In the genomic region with DNA sequence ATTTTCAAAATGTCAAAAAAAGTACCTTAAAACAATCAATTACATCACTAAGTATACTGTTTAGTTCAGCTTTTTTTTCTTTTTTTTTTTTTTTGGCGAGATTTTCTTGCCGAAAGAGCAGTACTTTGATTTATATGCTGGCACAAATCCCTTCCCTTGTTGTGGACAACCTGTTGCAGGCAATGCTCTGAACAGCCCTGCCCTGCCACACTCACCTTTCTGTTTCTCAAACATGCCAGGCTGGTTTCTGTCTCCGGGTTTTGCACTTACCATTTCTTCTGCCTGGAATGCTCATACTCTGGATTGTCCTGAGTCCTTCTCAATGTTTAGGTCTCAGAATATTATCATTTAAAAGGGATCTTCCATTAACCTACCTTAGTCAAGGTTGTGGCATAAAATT, we compare ENCODE assay signal across 9 cellular contexts.
"Had no signal": no experiment of that assay in that cellular context is flagged by ENCODE, and none has a peak within 500 bp of the region (broad histone marks: within the 10 kb centered on the region; RNA-seq: fewer than 3 reads in every experiment).

No MANE protein-coding gene starts in this region.

- H3K4me2 ChIP-seq: KMS-11 had no signal

- DNase-seq: GOT3, H9, HCEC 1CT, HFFc6, KBM-7 had no signal

- H3K9me3 Mint-ChIP-seq: HFFc6, IgD-negative memory B cell had no signal

- H3K27ac Mint-ChIP-seq: H9, HFFc6, IgD-negative memory B cell had no signal

- H3K4me3 Mint-ChIP-seq: H9, HFFc6, IgD-negative memory B cell had no signal

- ATAC-seq: HepG2 had no signal

- H3K36me3 Mint-ChIP-seq: IgD-negative memory B cell had no signal

- H3K27ac ChIP-seq: HL-60, KMS-11 had no signal
